16 cellular contexts compared by ENCODE assay signal in genomic region chr1:96544051-96544830, GRCh38.
"Had no signal": no experiment of that assay in that cellular context is flagged by ENCODE, and none has a peak within 500 bp of the region (broad histone marks: within the 10 kb centered on the region; RNA-seq: fewer than 3 reads in every experiment).

No MANE protein-coding gene starts in this region.

- H3K36me3 ChIP-seq: left ventricle myocardium inferior, lower lobe of right lung had no signal

- DNase-seq: cortex of kidney; dorsolateral prefrontal cortex; effector CD8-positive, alpha-beta T cell; kidney; left cardiac atrium; left ventricle myocardium inferior; lower lobe of right lung; mesenchymal stem cell; midbrain; stimulated activated CD4-positive, alpha-beta T cell treated with anti-CD3 and anti-CD28 coated beads, Interleukin-2, amount 100 ng/mL, for 24 hours; stimulated activated naive CD4-positive, alpha-beta T cell treated with Interleukin-2 at 50 U/mL for 16 hours had no signal

- H3K4me3 ChIP-seq: dorsolateral prefrontal cortex, left ventricle myocardium inferior, lower lobe of right lung, skin epidermis had no signal

- H3K27me3 ChIP-seq: dorsolateral prefrontal cortex had no signal

- ATAC-seq: esophagus mucosa; left cardiac atrium; lower lobe of right lung; natural killer cell treated with Interleukin-12 subunit alpha and Interleukin-12 subunit beta and Interleukin-15 and Interleukin-18, amount 100 ng/mL, for 72 hours; sciatic nerve had no signal

- H3K9ac ChIP-seq: parathyroid adenoma had no signal

- H3K4me1 ChIP-seq: parathyroid adenoma had no signal

- H3K27ac ChIP-seq: dorsolateral prefrontal cortex, left ventricle myocardium inferior, lower lobe of right lung, parathyroid adenoma, skin epidermis had no signal

- H3K9me3 ChIP-seq: left ventricle myocardium inferior, lower lobe of right lung had no signal
